Comparison of ENCODE assay signal across 20 cellular contexts in genomic region chr1:228176024-228176395, GRCh38. TPM values are rescaled to one million over a fixed set of nuclear protein-coding genes. Genes with fewer than 3 reads are reported as not detected.
"Had no signal": no experiment of that assay in that cellular context is flagged by ENCODE, and none has a peak within 500 bp of the region (broad histone marks: within the 10 kb centered on the region; RNA-seq: fewer than 3 reads in every experiment).

No MANE protein-coding gene starts in this region.

- H3K9me3 ChIP-seq: mucosa of descending colon, pancreas, tibial artery, uterus had no signal

- ATAC-seq: activated CD8-positive, alpha-beta memory T cell treated with anti-CD3 and anti-CD28 coated beads, Interleukin-2, amount 10 ng/mL, durations not matched to agents 7 days and 5 days; activated naive CD4-positive, alpha-beta T cell treated with anti-CD3 and anti-CD28 coated beads, Interleukin-2, amount 50 U/mL, for 72 hours; left colon; mucosa of descending colon; naive thymus-derived CD4-positive, alpha-beta T cell; pancreas had no signal

- DNase-seq: activated B cell treated with CpG ODN at 0.5 μM for 24 hours; activated CD4-positive, alpha-beta memory T cell treated with anti-CD3 and anti-CD28 coated beads, Interleukin-2, amount 10 ng/mL, durations not matched to agents 7 days and 5 days; activated CD4-positive, alpha-beta T cell treated with anti-CD3 and anti-CD28 coated beads for 4 hours; activated CD8-positive, alpha-beta memory T cell treated with anti-CD3 and anti-CD28 coated beads, Interleukin-2, amount 10 ng/mL, durations not matched to agents 7 days and 5 days; activated T-cell treated with anti-CD3 and anti-CD28 coated beads, Interleukin-2, amount 50 U/mL, for 24 hours; endodermal cell; foreskin fibroblast; hippocampal formation; mucosa of descending colon; naive thymus-derived CD4-positive, alpha-beta T cell; stimulated activated CD4-positive, alpha-beta T cell treated with anti-CD3 and anti-CD28 coated beads, Interleukin-2, amount 100 ng/mL, for 24 hours; stimulated activated naive CD4-positive, alpha-beta T cell treated with Interleukin-2 at 50 U/mL for 16 hours; T-helper 1 cell; T-helper 9 cell had no signal

- H3K4me3 ChIP-seq: mucosa of descending colon, pancreas, tibial artery, uterus had no signal

- H3K4me1 ChIP-seq: pancreas, uterus had no signal

- H3K27ac ChIP-seq: epithelial cell of prostate, pancreas, tibial artery, uterus had no signal

- H3K27me3 ChIP-seq: pancreas, tibial artery, uterus had no signal

- H3K36me3 ChIP-seq: uterus had no signal

RNA-seq across cellular contexts. Expression of gene GJC2, which starts 26.3 kb away (rescaled TPM):
- polyA plus RNA-seq: naive thymus-derived CD4-positive, alpha-beta T cell had no signal
